1 cellular context compared by ENCODE assay signal in the genomic region with DNA sequence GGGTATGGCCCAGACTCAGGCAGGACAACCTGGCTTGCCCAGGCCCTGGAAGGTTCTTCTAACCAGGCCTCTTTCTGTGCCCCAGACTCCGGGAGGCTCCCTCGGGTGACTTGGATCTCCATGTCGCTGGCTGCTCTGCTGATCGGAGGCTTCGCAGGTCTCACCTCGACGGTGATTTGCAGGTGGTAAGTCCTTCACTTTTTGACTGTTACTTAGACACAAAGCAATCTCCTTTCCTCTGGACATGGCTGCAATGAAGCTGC.
TF ChIP-seq lines count a peak whose summit lies in the region.

No MANE protein-coding gene starts in this region.

TF ChIP-seq in H1, 55 proteins besides CTCF, POLR2A, EP300 and RAD21 (continued from another document):
- TF ChIP-seq, protein P1, sequence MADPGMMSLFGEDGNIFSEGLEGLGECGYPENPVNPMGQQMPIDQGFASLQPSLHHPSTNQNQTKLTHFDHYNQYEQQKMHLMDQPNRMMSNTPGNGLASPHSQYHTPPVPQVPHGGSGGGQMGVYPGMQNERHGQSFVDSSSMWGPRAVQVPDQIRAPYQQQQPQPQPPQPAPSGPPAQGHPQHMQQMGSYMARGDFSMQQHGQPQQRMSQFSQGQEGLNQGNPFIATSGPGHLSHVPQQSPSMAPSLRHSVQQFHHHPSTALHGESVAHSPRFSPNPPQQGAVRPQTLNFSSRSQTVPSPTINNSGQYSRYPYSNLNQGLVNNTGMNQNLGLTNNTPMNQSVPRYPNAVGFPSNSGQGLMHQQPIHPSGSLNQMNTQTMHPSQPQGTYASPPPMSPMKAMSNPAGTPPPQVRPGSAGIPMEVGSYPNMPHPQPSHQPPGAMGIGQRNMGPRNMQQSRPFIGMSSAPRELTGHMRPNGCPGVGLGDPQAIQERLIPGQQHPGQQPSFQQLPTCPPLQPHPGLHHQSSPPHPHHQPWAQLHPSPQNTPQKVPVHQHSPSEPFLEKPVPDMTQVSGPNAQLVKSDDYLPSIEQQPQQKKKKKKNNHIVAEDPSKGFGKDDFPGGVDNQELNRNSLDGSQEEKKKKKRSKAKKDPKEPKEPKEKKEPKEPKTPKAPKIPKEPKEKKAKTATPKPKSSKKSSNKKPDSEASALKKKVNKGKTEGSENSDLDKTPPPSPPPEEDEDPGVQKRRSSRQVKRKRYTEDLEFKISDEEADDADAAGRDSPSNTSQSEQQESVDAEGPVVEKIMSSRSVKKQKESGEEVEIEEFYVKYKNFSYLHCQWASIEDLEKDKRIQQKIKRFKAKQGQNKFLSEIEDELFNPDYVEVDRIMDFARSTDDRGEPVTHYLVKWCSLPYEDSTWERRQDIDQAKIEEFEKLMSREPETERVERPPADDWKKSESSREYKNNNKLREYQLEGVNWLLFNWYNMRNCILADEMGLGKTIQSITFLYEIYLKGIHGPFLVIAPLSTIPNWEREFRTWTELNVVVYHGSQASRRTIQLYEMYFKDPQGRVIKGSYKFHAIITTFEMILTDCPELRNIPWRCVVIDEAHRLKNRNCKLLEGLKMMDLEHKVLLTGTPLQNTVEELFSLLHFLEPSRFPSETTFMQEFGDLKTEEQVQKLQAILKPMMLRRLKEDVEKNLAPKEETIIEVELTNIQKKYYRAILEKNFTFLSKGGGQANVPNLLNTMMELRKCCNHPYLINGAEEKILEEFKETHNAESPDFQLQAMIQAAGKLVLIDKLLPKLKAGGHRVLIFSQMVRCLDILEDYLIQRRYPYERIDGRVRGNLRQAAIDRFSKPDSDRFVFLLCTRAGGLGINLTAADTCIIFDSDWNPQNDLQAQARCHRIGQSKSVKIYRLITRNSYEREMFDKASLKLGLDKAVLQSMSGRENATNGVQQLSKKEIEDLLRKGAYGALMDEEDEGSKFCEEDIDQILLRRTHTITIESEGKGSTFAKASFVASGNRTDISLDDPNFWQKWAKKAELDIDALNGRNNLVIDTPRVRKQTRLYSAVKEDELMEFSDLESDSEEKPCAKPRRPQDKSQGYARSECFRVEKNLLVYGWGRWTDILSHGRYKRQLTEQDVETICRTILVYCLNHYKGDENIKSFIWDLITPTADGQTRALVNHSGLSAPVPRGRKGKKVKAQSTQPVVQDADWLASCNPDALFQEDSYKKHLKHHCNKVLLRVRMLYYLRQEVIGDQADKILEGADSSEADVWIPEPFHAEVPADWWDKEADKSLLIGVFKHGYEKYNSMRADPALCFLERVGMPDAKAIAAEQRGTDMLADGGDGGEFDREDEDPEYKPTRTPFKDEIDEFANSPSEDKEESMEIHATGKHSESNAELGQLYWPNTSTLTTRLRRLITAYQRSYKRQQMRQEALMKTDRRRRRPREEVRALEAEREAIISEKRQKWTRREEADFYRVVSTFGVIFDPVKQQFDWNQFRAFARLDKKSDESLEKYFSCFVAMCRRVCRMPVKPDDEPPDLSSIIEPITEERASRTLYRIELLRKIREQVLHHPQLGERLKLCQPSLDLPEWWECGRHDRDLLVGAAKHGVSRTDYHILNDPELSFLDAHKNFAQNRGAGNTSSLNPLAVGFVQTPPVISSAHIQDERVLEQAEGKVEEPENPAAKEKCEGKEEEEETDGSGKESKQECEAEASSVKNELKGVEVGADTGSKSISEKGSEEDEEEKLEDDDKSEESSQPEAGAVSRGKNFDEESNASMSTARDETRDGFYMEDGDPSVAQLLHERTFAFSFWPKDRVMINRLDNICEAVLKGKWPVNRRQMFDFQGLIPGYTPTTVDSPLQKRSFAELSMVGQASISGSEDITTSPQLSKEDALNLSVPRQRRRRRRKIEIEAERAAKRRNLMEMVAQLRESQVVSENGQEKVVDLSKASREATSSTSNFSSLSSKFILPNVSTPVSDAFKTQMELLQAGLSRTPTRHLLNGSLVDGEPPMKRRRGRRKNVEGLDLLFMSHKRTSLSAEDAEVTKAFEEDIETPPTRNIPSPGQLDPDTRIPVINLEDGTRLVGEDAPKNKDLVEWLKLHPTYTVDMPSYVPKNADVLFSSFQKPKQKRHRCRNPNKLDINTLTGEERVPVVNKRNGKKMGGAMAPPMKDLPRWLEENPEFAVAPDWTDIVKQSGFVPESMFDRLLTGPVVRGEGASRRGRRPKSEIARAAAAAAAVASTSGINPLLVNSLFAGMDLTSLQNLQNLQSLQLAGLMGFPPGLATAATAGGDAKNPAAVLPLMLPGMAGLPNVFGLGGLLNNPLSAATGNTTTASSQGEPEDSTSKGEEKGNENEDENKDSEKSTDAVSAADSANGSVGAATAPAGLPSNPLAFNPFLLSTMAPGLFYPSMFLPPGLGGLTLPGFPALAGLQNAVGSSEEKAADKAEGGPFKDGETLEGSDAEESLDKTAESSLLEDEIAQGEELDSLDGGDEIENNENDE (IDR thresholded peaks at IDR 0.05; ENCODE audit: insufficient replicate concordance, low read length): no peak
- TF ChIP-seq TBP (IDR thresholded peaks at IDR 0.05; ENCODE audit: low read depth, low read length): no peak
TF ChIP-seq in H1: peak in this region for 0.
